In the genomic region with DNA sequence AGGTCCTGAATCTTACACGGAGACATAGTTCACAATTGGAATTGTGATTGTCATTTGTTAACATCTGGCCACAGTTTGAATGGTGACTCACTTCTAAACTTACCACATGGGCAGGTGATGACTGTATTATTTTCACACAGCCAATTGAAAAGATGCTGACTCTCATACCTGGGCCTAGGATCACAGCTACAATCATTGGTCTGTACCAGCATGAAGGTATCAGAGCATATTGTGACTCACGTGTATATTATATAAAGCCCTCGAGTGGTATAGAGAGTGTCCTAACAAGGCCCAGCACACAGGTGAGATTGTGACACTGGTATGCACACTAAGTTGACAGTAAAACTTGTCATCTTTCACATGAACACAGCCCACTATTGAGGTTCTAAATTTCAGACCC, we compare ENCODE assay signal across 26 cellular contexts.
"Had no signal": no experiment of that assay in that cellular context is flagged by ENCODE, and none has a peak within 500 bp of the region (broad histone marks: within the 10 kb centered on the region; RNA-seq: fewer than 3 reads in every experiment).

No MANE protein-coding gene starts in this region.

- H3K4me2 ChIP-seq: hepatocyte had no signal

- H3K79me2 ChIP-seq: hepatocyte, parathyroid adenoma had no signal

- H3K36me3 ChIP-seq: breast epithelium, gastrocnemius medialis, thoracic aorta, upper lobe of left lung had no signal

- H3K4me1 ChIP-seq: breast epithelium, gastrocnemius medialis, parathyroid adenoma, psoas muscle, upper lobe of left lung had no signal

- H2AFZ ChIP-seq: hepatocyte, parathyroid adenoma had no signal

- H3K4me3 ChIP-seq: breast epithelium, gastrocnemius medialis, hepatocyte, psoas muscle, thoracic aorta, upper lobe of left lung had no signal

- ATAC-seq: gastrocnemius medialis; left cardiac atrium; left ventricle myocardium superior; naive thymus-derived CD4-positive, alpha-beta T cell; psoas muscle; SK-N-SH treated with all-trans-retinoic acid at 6 μM for 48 hours had no signal

- H3K27ac ChIP-seq: epithelial cell of prostate, gastrocnemius medialis, hepatocyte, parathyroid adenoma, psoas muscle, thoracic aorta, upper lobe of left lung had no signal

- H3K27me3 ChIP-seq: breast epithelium, gastrocnemius medialis, hepatocyte, upper lobe of left lung had no signal

- H3K9me3 ChIP-seq: breast epithelium, gastrocnemius medialis, psoas muscle, thoracic aorta, upper lobe of left lung had no signal

- DNase-seq: activated CD4-positive, alpha-beta T cell treated with anti-CD3 and anti-CD28 coated beads for 4 hours; activated CD4-positive, alpha-beta T cell treated with anti-CD3 and anti-CD28 coated beads, Interleukin-2, amount 50 U/mL, for 4 hours; activated CD8-positive, alpha-beta memory T cell treated with anti-CD3 and anti-CD28 coated beads, Interleukin-2, amount 50 U/mL, for 4 hours; activated gamma-delta T cell treated with Interleukin-2 at 50 U/mL for 16 hours; activated T-cell treated with anti-CD3 and anti-CD28 coated beads, Interleukin-2, amount 50 U/mL, for 1 hour; endodermal cell; gastrocnemius medialis; glutamatergic neuron; islet precursor cell; left cardiac atrium; left ventricle myocardium superior; midbrain; naive thymus-derived CD4-positive, alpha-beta T cell; nucleus accumbens; psoas muscle; stimulated activated CD4-positive, alpha-beta T cell treated with anti-CD3 and anti-CD28 coated beads, Interleukin-15, amount 100 ng/mL, for 24 hours; stimulated activated CD4-positive, alpha-beta T cell treated with anti-CD3 and anti-CD28 coated beads, Interleukin-2, amount 100 ng/mL, for 24 hours; stimulated activated naive CD4-positive, alpha-beta T cell; T-helper 2 cell; upper lobe of left lung had no signal

- H3K9ac ChIP-seq: parathyroid adenoma had no signal
